17 cellular contexts compared by ENCODE assay signal in genomic region chr9:124873664-124874063, GRCh38. TPM values are rescaled to one million over a fixed set of nuclear protein-coding genes. Genes with fewer than 3 reads are reported as not detected.
A peak's percentile ranks its signal among the peaks of the same experiment; 100 is the strongest.
DNase-seq lines count a peak whose midpoint lies in the region; ATAC-seq and TF ChIP-seq lines count a peak whose summit lies in the region.
"Had no signal": no experiment of that assay in that cellular context is flagged by ENCODE, and none has a peak within 500 bp of the region (broad histone marks: within the 10 kb centered on the region; RNA-seq: fewer than 3 reads in every experiment).

No MANE protein-coding gene starts in this region.

- peak in 1 of 2 donors; percentile 5 for ATAC-seq in natural killer cell treated with Interleukin-12 subunit alpha and Interleukin-12 subunit beta and Interleukin-15 and Interleukin-18, amount 100 ng/mL, for 72 hours
- ATAC-seq in HG02870 (IDR thresholded peaks at IDR 0.05; ENCODE audit: unreplicated experiment), result no peak
- no peak for ATAC-seq in GM18868 (IDR thresholded peaks at IDR 0.05; ENCODE audit: unreplicated experiment)

- WGBS in adrenal gland, 4 donors, result 84 to 89% (median 88%) methylated on average over 12 to 14 of the region's 14 CpGs
- 87% methylated on average over 14 of the region's 14 CpGs for WGBS in smooth muscle cell (ENCODE audit: low lambda C conversion rate)

- H3K27me3 ChIP-seq in Loucy (ENCODE audit: insufficient read depth, low read length, poor library complexity, severe bottlenecking) (no peaks in the 10 kb centered on the region), adrenal gland (no peaks in the 10 kb centered on the region), smooth muscle cell (ENCODE audit: low read depth) (no peaks in the 10 kb centered on the region)
- H3K27me3 ChIP-seq: colonic mucosa had no signal

- H3K9me3 ChIP-seq in Loucy (ENCODE audit: insufficient read depth, low read depth, low read length), result no peaks in the 10 kb centered on the region
- no peaks in the 10 kb centered on the region for H3K9me3 ChIP-seq in adrenal gland (replicated peaks in 1 of 3)
- H3K9me3 ChIP-seq in smooth muscle cell (replicated peaks; ENCODE audit: low read depth), result no peaks in the 10 kb centered on the region
- H3K9me3 ChIP-seq: colonic mucosa, thoracic aorta had no signal

- H3K9me3 Mint-ChIP-seq in natural killer cell treated with Interleukin-12 subunit alpha and Interleukin-12 subunit beta and Interleukin-15 and Interleukin-18, amount 100 ng/mL, for 72 hours, result no peaks in the 10 kb centered on the region

- H3K4me3 ChIP-seq in Loucy (ENCODE audit: low read length, poor library complexity, severe bottlenecking) (no peak overlapping the region), adrenal gland (no peak overlapping the region), smooth muscle cell (no peak overlapping the region)
- H3K4me3 ChIP-seq: colonic mucosa had no signal

- H3K4me1 ChIP-seq in Loucy (ENCODE audit: insufficient read depth, low read length, poor library complexity, severe bottlenecking) (peaks cover 29% of the 10 kb centered on the region), adrenal gland (replicated peaks in 1 of 2) (peaks cover 45 to 62% of the 10 kb centered on the region in 2 donors), smooth muscle cell (ENCODE audit: low read depth) (peaks cover 11% of the 10 kb centered on the region)

- H3K9ac ChIP-seq in Loucy (ENCODE audit: low read depth, low read length, poor library complexity, severe bottlenecking) (peak overlapping the region; percentile 31), smooth muscle cell (ENCODE audit: low read depth) (no peak overlapping the region)

- peaks cover 46% of the 10 kb centered on the region for H3K36me3 Mint-ChIP-seq in natural killer cell treated with Interleukin-12 subunit alpha and Interleukin-12 subunit beta and Interleukin-15 and Interleukin-18, amount 100 ng/mL, for 72 hours

- H3K9me2 ChIP-seq in Loucy (replicated peaks; ENCODE audit: low read depth, low read length), result no peaks in the 10 kb centered on the region

- H3F3A ChIP-seq in Loucy (ENCODE audit: low read depth) (peaks cover under 1% of the 10 kb centered on the region; the same call in 1 of the 2 replicates), smooth muscle cell (ENCODE audit: low read depth) (peaks cover 11% of the 10 kb centered on the region)

- H4K20me1 ChIP-seq in Loucy (ENCODE audit: insufficient read depth, low read length, poor library complexity, severe bottlenecking), result peaks cover 69% of the 10 kb centered on the region
- H4K20me1 ChIP-seq in smooth muscle cell (ENCODE audit: low read depth), result peaks cover 81% of the 10 kb centered on the region

- no peak for TF ChIP-seq CTCF in Loucy (conservative IDR thresholded peaks at IDR 0.05; ENCODE audit: low read length)
- no peak for TF ChIP-seq CTCF in adrenal gland (IDR thresholded peaks at IDR 0.05)
- no peak for TF ChIP-seq CTCF in smooth muscle cell (IDR thresholded peaks at IDR 0.05; ENCODE audit: borderline replicate concordance, insufficient read depth, poor library complexity, severe bottlenecking)

- H2AFZ ChIP-seq in Loucy (ENCODE audit: low read length), result no peak overlapping the region
- no peak overlapping the region for H2AFZ ChIP-seq in smooth muscle cell (ENCODE audit: low read depth)

- peak overlapping the region; percentile 99 to 100 for H3K27ac Mint-ChIP-seq in natural killer cell treated with Interleukin-12 subunit alpha and Interleukin-12 subunit beta and Interleukin-15 and Interleukin-18, amount 100 ng/mL, for 72 hours

- DNase-seq in NCI-H2227 (lab: John Stamatoyannopoulos, UW; ENCODE audit: unreplicated experiment), result peak; percentile 21
- DNase-seq in NCI-H2227 treated with DMSO at 0.1 percent for 48 hours (lab: John Stamatoyannopoulos, UW), result no peak
- DNase-seq in adrenal gland, result no peak
- no peak for DNase-seq in natural killer cell treated with Interleukin-12 subunit alpha and Interleukin-12 subunit beta and Interleukin-15 and Interleukin-18, amount 100 ng/mL, for 72 hours (ENCODE audit: low spot score)
- no peak for DNase-seq in smooth muscle cell (lab: John Stamatoyannopoulos, UW; ENCODE audit: unreplicated experiment)
- DNase-seq: colonic mucosa, GOT3, NCI-H1092 treated with DMSO at 0.1 percent for 48 hours, NCI-H526 treated with DMSO at 0.1 percent for 48 hours, SIG-M5, WERI-Rb-1 had no signal

- H3K4me1 Mint-ChIP-seq in natural killer cell treated with Interleukin-12 subunit alpha and Interleukin-12 subunit beta and Interleukin-15 and Interleukin-18, amount 100 ng/mL, for 72 hours (ENCODE audit: low read depth in 2 of 2), result peaks cover 64 to 66% of the 10 kb centered on the region in 2 donors

- H3K4me3 Mint-ChIP-seq in natural killer cell treated with Interleukin-12 subunit alpha and Interleukin-12 subunit beta and Interleukin-15 and Interleukin-18, amount 100 ng/mL, for 72 hours, result peak overlapping the region; percentile 97

- H3K36me3 ChIP-seq in Loucy (ENCODE audit: insufficient read depth, low read length), result peaks cover 53% of the 10 kb centered on the region; the same call in 1 of the 2 replicates
- H3K36me3 ChIP-seq in adrenal gland (replicated peaks in 1 of 2), result peaks cover 0 to 49% of the 10 kb centered on the region in 2 donors
- peaks cover 4% of the 10 kb centered on the region for H3K36me3 ChIP-seq in smooth muscle cell (ENCODE audit: low read depth)

- H3K27ac ChIP-seq in adrenal gland, result peak overlapping the region in 3 of 5 donors; percentile 75 to 99 (median 97)
- no peak overlapping the region for H3K27ac ChIP-seq in smooth muscle cell (ENCODE audit: low read depth)
- H3K27ac ChIP-seq: 22Rv1, colonic mucosa, WERI-Rb-1 had no signal

- H3K79me2 ChIP-seq in Loucy (ENCODE audit: insufficient read depth, low read length) (peaks cover 71% of the 10 kb centered on the region), smooth muscle cell (ENCODE audit: low read depth) (peaks cover 68% of the 10 kb centered on the region)

- no peak for TF ChIP-seq POLR2A in adrenal gland (IDR thresholded peaks at IDR 0.05)

- intact Hi-C loops in adrenal gland (cut with DNase I), result no loop called here

- H3K27me3 Mint-ChIP-seq in natural killer cell treated with Interleukin-12 subunit alpha and Interleukin-12 subunit beta and Interleukin-15 and Interleukin-18, amount 100 ng/mL, for 72 hours, result no peaks in the 10 kb centered on the region

- H3K4me2 ChIP-seq in Loucy (ENCODE audit: low read depth, low read length, poor library complexity, severe bottlenecking), result peak overlapping the region; percentile 81
- H3K4me2 ChIP-seq in smooth muscle cell, result no peak overlapping the region

RNA-seq across cellular contexts. Expression of gene ARPC5L, which starts 11.7 kb away (rescaled TPM):
- total RNA-seq in adrenal gland (10 to 100 TPM; 20.7 to 86.8 (median 37.6) TPM), smooth muscle cell (20.9 and 30.4 TPM in 2 replicates)
- polyA plus RNA-seq in adrenal gland (10 to 100 TPM; 35.9 to 97.6 (median 38.4) TPM), smooth muscle cell (69.8 and 83.9 TPM in 2 replicates)
- 100 to 1,000 TPM; 215 to 218 TPM for total RNA-seq in natural killer cell treated with Interleukin-12 subunit alpha and Interleukin-12 subunit beta and Interleukin-15 and Interleukin-18, amount 100 ng/mL, for 72 hours

RNA-seq across cellular contexts. Expression of gene RPL35, which starts 11.9 kb away (rescaled TPM):
- total RNA-seq in adrenal gland, result 1,000 to 10,000 TPM in 7 of 8 donors, 100 to 1,000 TPM in 1; 884 to 1,836 (median 1,225) TPM
- 1,000 to 10,000 TPM; 1,560 to 4,952 (median 4,757) TPM for polyA plus RNA-seq in adrenal gland
- total RNA-seq in natural killer cell treated with Interleukin-12 subunit alpha and Interleukin-12 subunit beta and Interleukin-15 and Interleukin-18, amount 100 ng/mL, for 72 hours, result 1,000 to 10,000 TPM in 1 of 2 donors, 100 to 1,000 TPM in 1; 983 to 1,578 TPM
- total RNA-seq in smooth muscle cell, result 1,579 and 1,932 TPM in 2 replicates
- polyA plus RNA-seq in smooth muscle cell, result 1,321 and 1,396 TPM in 2 replicates

RNA-seq across cellular contexts. Expression of gene WDR38, which starts 20.4 kb away (rescaled TPM):
- not detected for total RNA-seq in adrenal gland
- under 1 TPM in 1 of 3 donors, not detected in 2; 0.16 TPM for polyA plus RNA-seq in adrenal gland
- not detected for total RNA-seq in natural killer cell treated with Interleukin-12 subunit alpha and Interleukin-12 subunit beta and Interleukin-15 and Interleukin-18, amount 100 ng/mL, for 72 hours
- not detected in 2 replicates for total RNA-seq in smooth muscle cell
- 0.41 TPM in 1 of 2 replicates, not detected in the other for polyA plus RNA-seq in smooth muscle cell
- total RNA-seq: colonic mucosa, renal cortical epithelial cell, thoracic aorta had no signal
